Comparison of ENCODE assay signal across 16 cellular contexts in genomic region chr2:237150831-237151230, GRCh38.
DNase-seq lines count a peak whose midpoint lies in the region; ATAC-seq lines count a peak whose summit lies in the region.
"Had no signal": no experiment of that assay in that cellular context is flagged by ENCODE, and none has a peak within 500 bp of the region (broad histone marks: within the 10 kb centered on the region; RNA-seq: fewer than 3 reads in every experiment).

No MANE protein-coding gene starts in this region.

- no peak overlapping the region for H2AFZ ChIP-seq in mesenchymal stem cell (ENCODE audit: low read depth, low read length)

- DNase-seq in NCI-H1092 treated with DMSO at 0.1 percent for 48 hours (lab: John Stamatoyannopoulos, UW) (peak; percentile 20), NCI-H146 (lab: John Stamatoyannopoulos, UW) (peak; percentile 90), NCI-H69 (lab: John Stamatoyannopoulos, UW) (peak; percentile 73), mesenchymal stem cell (no peak), occipital lobe (lab: John Stamatoyannopoulos, UW) (no peak), NCI-H1694 treated with DMSO at 0.1 percent for 48 hours (lab: John Stamatoyannopoulos, UW) (no peak), COR-L47 (lab: John Stamatoyannopoulos, UW) (no peak)
- DNase-seq: Caco-2, DMS153, EL, H9, NCI-H187 treated with DMSO at 0.1 percent for 48 hours, NCI-H524, SW 1271 had no signal

- H3K9ac ChIP-seq in mesenchymal stem cell (ENCODE audit: low read length) = no peak overlapping the region

- peaks cover 6% of the 10 kb centered on the region for H3K4me1 ChIP-seq in mesenchymal stem cell (ENCODE audit: control insufficient read depth, insufficient read depth, low read depth, low read length)
- H3K4me1 ChIP-seq: Caco-2 had no signal

- H3K27ac ChIP-seq in mesenchymal stem cell (ENCODE audit: low read length, poor library complexity, severe bottlenecking) = no peak overlapping the region
- H3K27ac ChIP-seq: SJSA1 had no signal

- H3K18ac ChIP-seq in mesenchymal stem cell (ENCODE audit: low read depth in 1 of 2, low read length in 2 of 2) = peak overlapping the region; percentile 52 to 94

- no peak overlapping the region for H2BK5ac ChIP-seq in mesenchymal stem cell (ENCODE audit: low read depth, low read length, poor library complexity, severe bottlenecking)

- peak overlapping the region; percentile 20 to 95 for H2BK12ac ChIP-seq in mesenchymal stem cell (ENCODE audit: low read length in 2 of 2)

- H4K8ac ChIP-seq in mesenchymal stem cell (ENCODE audit: low read length) = peak overlapping the region; percentile 28

- H3K79me1 ChIP-seq in mesenchymal stem cell (replicated peaks; ENCODE audit: low read length, poor library complexity, severe bottlenecking) = no peaks in the 10 kb centered on the region

- H3K14ac ChIP-seq in mesenchymal stem cell (ENCODE audit: low read length in 2 of 2) = no peak overlapping the region

- peaks cover 38% of the 10 kb centered on the region for H3K9me3 ChIP-seq in mesenchymal stem cell (ENCODE audit: control insufficient read depth, low read length)

- no peak for ATAC-seq in GM19467 (IDR thresholded peaks at IDR 0.05; ENCODE audit: unreplicated experiment)

- H3K4me3 ChIP-seq in mesenchymal stem cell (ENCODE audit: insufficient read depth in 1 of 2, low read depth in 1 of 2, low read length in 2 of 2) = no peak overlapping the region
- H3K4me3 ChIP-seq: SJSA1 had no signal

- H4K91ac ChIP-seq in mesenchymal stem cell (ENCODE audit: low read length) = peak overlapping the region; percentile 94

- no peak overlapping the region for H3K23ac ChIP-seq in mesenchymal stem cell (ENCODE audit: low read length in 2 of 2)

- H3K27me3 ChIP-seq in mesenchymal stem cell (ENCODE audit: control insufficient read depth in 1 of 2, insufficient read depth in 1 of 2, low read length in 2 of 2) = no peaks in the 10 kb centered on the region
- H3K27me3 ChIP-seq: SJSA1 had no signal

- peak overlapping the region; percentile 47 to 73 for H3K4ac ChIP-seq in mesenchymal stem cell (ENCODE audit: low read depth in 1 of 2, low read length in 2 of 2)

- WGBS in mesenchymal stem cell = 94% methylated on average over 2 of the region's 4 CpGs

- no peak overlapping the region for H2AK5ac ChIP-seq in mesenchymal stem cell (ENCODE audit: low read length, severe bottlenecking)

- no peak overlapping the region for H3K4me2 ChIP-seq in mesenchymal stem cell (ENCODE audit: low read length, poor library complexity, severe bottlenecking)

- H2BK15ac ChIP-seq in mesenchymal stem cell (ENCODE audit: low read depth, poor library complexity, severe bottlenecking) = peak overlapping the region; percentile 48

- H2BK120ac ChIP-seq in mesenchymal stem cell (ENCODE audit: low read depth, low read length) = peak overlapping the region; percentile 76

- peaks cover 0 to 9% of the 10 kb centered on the region in 2 experiments for H3K36me3 ChIP-seq in mesenchymal stem cell (ENCODE audit: control insufficient read depth in 1 of 2, insufficient read depth in 2 of 2, low read depth in 1 of 2, low read length in 2 of 2)
- H3K36me3 ChIP-seq: SJSA1 had no signal

Comparison
In these comparisons a context has a peak if more than half of its experiments do, and no peak if none do; other contexts are left out.
1. DNase-seq: peak in NCI-H1092 treated with DMSO at 0.1 percent for 48 hours (single experiment), NCI-H146 (single experiment) and NCI-H69 (single experiment); none in mesenchymal stem cell (single experiment), occipital lobe (single experiment), NCI-H1694 treated with DMSO at 0.1 percent for 48 hours (single experiment) and COR-L47 (single experiment).